In genomic region chr17:48429638-48430586, GRCh38 we compare ENCODE assay signal across 9 cellular contexts. TPM values are rescaled to one million over a fixed set of nuclear protein-coding genes. Genes with fewer than 3 reads are reported as not detected.
DNase-seq lines count a peak whose midpoint lies in the region; ATAC-seq and TF ChIP-seq lines count a peak whose summit lies in the region.
"Had no signal": no experiment of that assay in that cellular context is flagged by ENCODE, and none has a peak within 500 bp of the region (broad histone marks: within the 10 kb centered on the region; RNA-seq: fewer than 3 reads in every experiment).

Gene SKAP1, minus strand, starts transcription at chr17:48430214.

- TF ChIP-seq CTCF in lower lobe of right lung (IDR thresholded peaks at IDR 0.05) (no peak), testis (IDR thresholded peaks at IDR 0.05) (no peak)

- peak within 1 kb of the TSS; percentile 46 for H3K4me3 ChIP-seq in lower lobe of right lung
- peak within 1 kb of the TSS; percentile 45 to 54 for H3K4me3 ChIP-seq in testis

- H3K27me3 ChIP-seq in lower lobe of right lung (ENCODE audit: low read depth) (peaks cover 42% of the 10 kb centered on the region), testis (no peaks in the 10 kb centered on the region)

- no peaks in the 10 kb centered on the region for H3K4me1 ChIP-seq in lower lobe of right lung
- H3K4me1 ChIP-seq in testis, result no peaks in the 10 kb centered on the region

- H3K9me3 ChIP-seq in KOPT-K1 (ENCODE audit: insufficient read depth, low read length, poor library complexity, severe bottlenecking) (no peaks in the 10 kb centered on the region), lower lobe of right lung (no peaks in the 10 kb centered on the region), testis (no peaks in the 10 kb centered on the region)

- intact Hi-C loops in lower lobe of right lung (cut with DNase I) (no loop called here), testis (cut with DNase I; ENCODE audit: low total_unique reads) (no loop called here)

- ATAC-seq in lower lobe of right lung (peak; percentile 66 to 77), HG02938 (IDR thresholded peaks at IDR 0.05; ENCODE audit: unreplicated experiment) (no peak), HG03378 (IDR thresholded peaks at IDR 0.05; ENCODE audit: unreplicated experiment) (no peak)

- WGBS in testis, 2 donors, result 15 to 16% methylated on average over 33 to 52 of the region's 65 CpGs

- H3K36me3 ChIP-seq in KOPT-K1 (ENCODE audit: insufficient read depth, low read length) (no peaks in the 10 kb centered on the region), lower lobe of right lung (no peaks in the 10 kb centered on the region), testis (ENCODE audit: low read depth, missing control alignments) (no peaks in the 10 kb centered on the region)

- TF ChIP-seq POLR2A in GM19099 (IDR thresholded peaks at IDR 0.05; ENCODE audit: extremely low read depth, insufficient read length, low read depth), result peak; percentile 76
- TF ChIP-seq POLR2A in testis (IDR thresholded peaks at IDR 0.05), result no peak

- DNase-seq in activated effector memory CD4-positive, alpha-beta T cell treated with anti-CD3 and anti-CD28 coated beads, Interleukin-2, amount 50 U/mL, for 16 hours, result peak; percentile 90
- DNase-seq in lower lobe of right lung, result no peak
- DNase-seq in testis, result no peak
- no peak for DNase-seq in KG1 (lab: John Stamatoyannopoulos, UW)

- H3K27ac ChIP-seq in KOPT-K1 (ENCODE audit: low read depth, low read length, poor library complexity, severe bottlenecking) (peak within 1 kb of the TSS; percentile 93), lower lobe of right lung (peak within 1 kb of the TSS; percentile 56), testis (no peak within 1 kb of the TSS)

RNA-seq across cellular contexts. Expression of gene SKAP1, which starts in this region (rescaled TPM):
- total RNA-seq in lower lobe of right lung, result 6.4 TPM
- total RNA-seq in testis, result 10 to 100 TPM in 1 of 2 donors, 1 to 10 TPM in 1; 9.0 to 16.9 TPM
- 34.1 TPM for polyA plus RNA-seq in testis (ENCODE audit: insufficient read depth, low read depth, low replicate concordance)
- total RNA-seq: RPMI7951 had no signal

Comparison
In these comparisons a context has a peak if more than half of its experiments do, and no peak if none do; other contexts are left out.
1. H3K27ac ChIP-seq: peak in KOPT-K1 (single experiment) and lower lobe of right lung (single experiment); none in testis (0 of 2).
2. ATAC-seq: peak in lower lobe of right lung (2 of 2); none in HG02938 (single experiment) and HG03378 (single experiment).